1 cellular context compared by ENCODE assay signal in the genomic region with DNA sequence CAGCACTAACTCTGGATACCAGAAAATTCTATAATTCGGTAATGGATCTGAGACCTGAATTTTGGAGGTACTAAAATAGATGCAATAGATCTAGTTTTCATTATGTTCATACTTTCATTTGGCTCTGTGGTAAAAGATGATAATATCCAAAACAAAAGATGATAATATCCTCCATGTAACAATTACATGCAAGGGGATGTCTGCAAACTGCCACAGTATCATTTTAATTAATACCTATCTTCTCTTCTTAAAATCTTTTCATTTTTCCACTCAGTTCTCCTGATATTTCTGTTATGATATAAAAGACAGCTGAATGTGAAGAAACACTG.
TF ChIP-seq lines count a peak whose summit lies in the region.

No MANE protein-coding gene starts in this region.

TF ChIP-seq in SK-N-SH, 30 proteins besides CTCF, POLR2A, EP300 and RAD21 (continued from another document):
- TF ChIP-seq, protein P1, sequence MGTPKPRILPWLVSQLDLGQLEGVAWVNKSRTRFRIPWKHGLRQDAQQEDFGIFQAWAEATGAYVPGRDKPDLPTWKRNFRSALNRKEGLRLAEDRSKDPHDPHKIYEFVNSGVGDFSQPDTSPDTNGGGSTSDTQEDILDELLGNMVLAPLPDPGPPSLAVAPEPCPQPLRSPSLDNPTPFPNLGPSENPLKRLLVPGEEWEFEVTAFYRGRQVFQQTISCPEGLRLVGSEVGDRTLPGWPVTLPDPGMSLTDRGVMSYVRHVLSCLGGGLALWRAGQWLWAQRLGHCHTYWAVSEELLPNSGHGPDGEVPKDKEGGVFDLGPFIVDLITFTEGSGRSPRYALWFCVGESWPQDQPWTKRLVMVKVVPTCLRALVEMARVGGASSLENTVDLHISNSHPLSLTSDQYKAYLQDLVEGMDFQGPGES (IDR thresholded peaks at IDR 0.05; ENCODE audit: low read depth, low read length) = no peak
- TF ChIP-seq MXI1 (IDR thresholded peaks at IDR 0.05; ENCODE audit: low read depth, low read length) = no peak
